Comparison of ENCODE assay signal across 10 cellular contexts in genomic region chr11:3944198-3944597, GRCh38.
DNase-seq lines count a peak whose midpoint lies in the region; ATAC-seq and TF ChIP-seq lines count a peak whose summit lies in the region.
"Had no signal": no experiment of that assay in that cellular context is flagged by ENCODE, and none has a peak within 500 bp of the region (broad histone marks: within the 10 kb centered on the region; RNA-seq: fewer than 3 reads in every experiment).

No MANE protein-coding gene starts in this region.

- H3K4me1 Mint-ChIP-seq in activated CD4-positive, alpha-beta T cell treated with anti-CD3 and anti-CD28 coated beads, Interleukin-2, amount 10 ng/mL, durations not matched to agents 7 days and 5 days = peaks cover 90% of the 10 kb centered on the region
- H3K4me1 Mint-ChIP-seq in activated naive CD8-positive, alpha-beta T cell treated with anti-CD3 and anti-CD28 coated beads, Interleukin-2, amount 10 ng/mL, durations not matched to agents 7 days and 5 days = peaks cover 84% of the 10 kb centered on the region
- H3K4me1 Mint-ChIP-seq in immature natural killer cell = peaks cover 93 to 100% of the 10 kb centered on the region in 2 donors

- H3K27ac Mint-ChIP-seq in activated CD4-positive, alpha-beta T cell treated with anti-CD3 and anti-CD28 coated beads, Interleukin-2, amount 10 ng/mL, durations not matched to agents 7 days and 5 days = peak overlapping the region; percentile 88
- H3K27ac Mint-ChIP-seq in activated naive CD8-positive, alpha-beta T cell treated with anti-CD3 and anti-CD28 coated beads, Interleukin-2, amount 10 ng/mL, durations not matched to agents 7 days and 5 days = peak overlapping the region; percentile 90
- peak overlapping the region; percentile 89 to 98 (median 93) for H3K27ac Mint-ChIP-seq in immature natural killer cell

- H3K4me1 ChIP-seq in testis = peaks cover 19% of the 10 kb centered on the region
- no peaks in the 10 kb centered on the region for H3K4me1 ChIP-seq in prostate gland (replicated peaks)

- H3K9me3 ChIP-seq in testis (no peaks in the 10 kb centered on the region), WERI-Rb-1 (ENCODE audit: severe bottlenecking) (no peaks in the 10 kb centered on the region), prostate gland (no peaks in the 10 kb centered on the region)

- intact Hi-C loops in testis (cut with DNase I; ENCODE audit: low total_unique reads) = no loop called here
- intact Hi-C loops in prostate gland (cut with DNase I) = loop anchor here (5.0 kb wide), 1 partner anchor 128 kb away; no protein-coding TSS in a partner anchor

- TF ChIP-seq POLR2A in testis (IDR thresholded peaks at IDR 0.05) (no peak), prostate gland (IDR thresholded peaks at IDR 0.05) (no peak)

- H3K36me3 Mint-ChIP-seq in activated CD4-positive, alpha-beta T cell treated with anti-CD3 and anti-CD28 coated beads, Interleukin-2, amount 10 ng/mL, durations not matched to agents 7 days and 5 days (ENCODE audit: low read depth) = peaks cover 61% of the 10 kb centered on the region
- H3K36me3 Mint-ChIP-seq in activated naive CD8-positive, alpha-beta T cell treated with anti-CD3 and anti-CD28 coated beads, Interleukin-2, amount 10 ng/mL, durations not matched to agents 7 days and 5 days = peaks cover 39% of the 10 kb centered on the region
- H3K36me3 Mint-ChIP-seq in immature natural killer cell = peaks cover 0 to 11% (median 2%) of the 10 kb centered on the region in 3 donors

- H3K27me3 ChIP-seq in testis (no peaks in the 10 kb centered on the region), WERI-Rb-1 (ENCODE audit: insufficient read depth, low read depth, severe bottlenecking) (no peaks in the 10 kb centered on the region), prostate gland (replicated peaks; ENCODE audit: insufficient read depth) (no peaks in the 10 kb centered on the region)

- H3K4me3 Mint-ChIP-seq in activated CD4-positive, alpha-beta T cell treated with anti-CD3 and anti-CD28 coated beads, Interleukin-2, amount 10 ng/mL, durations not matched to agents 7 days and 5 days = no peak overlapping the region
- peak overlapping the region; percentile 47 for H3K4me3 Mint-ChIP-seq in activated naive CD8-positive, alpha-beta T cell treated with anti-CD3 and anti-CD28 coated beads, Interleukin-2, amount 10 ng/mL, durations not matched to agents 7 days and 5 days
- peak overlapping the region; percentile 51 to 82 (median 77) for H3K4me3 Mint-ChIP-seq in immature natural killer cell

- peaks cover 4% of the 10 kb centered on the region for H3K9me3 Mint-ChIP-seq in activated CD4-positive, alpha-beta T cell treated with anti-CD3 and anti-CD28 coated beads, Interleukin-2, amount 10 ng/mL, durations not matched to agents 7 days and 5 days
- peaks cover 2% of the 10 kb centered on the region for H3K9me3 Mint-ChIP-seq in activated naive CD8-positive, alpha-beta T cell treated with anti-CD3 and anti-CD28 coated beads, Interleukin-2, amount 10 ng/mL, durations not matched to agents 7 days and 5 days
- no peaks in the 10 kb centered on the region for H3K9me3 Mint-ChIP-seq in immature natural killer cell

- H3K27ac ChIP-seq in testis (peak overlapping the region in 1 of 2 donors; percentile 21), WERI-Rb-1 (no peak overlapping the region), prostate gland (no peak overlapping the region)

- ATAC-seq in activated naive CD8-positive, alpha-beta T cell treated with anti-CD3 and anti-CD28 coated beads, Interleukin-2, amount 10 ng/mL, durations not matched to agents 7 days and 5 days (ENCODE audit: low read depth) = no peak

- DNase-seq in activated CD4-positive, alpha-beta T cell treated with anti-CD3 and anti-CD28 coated beads, Interleukin-2, amount 10 ng/mL, durations not matched to agents 7 days and 5 days = no peak
- DNase-seq in activated CD4-positive, alpha-beta T cell treated with anti-CD3 and anti-CD28 coated beads, Interleukin-2, amount 50 U/mL, for 48 hours = no peak
- DNase-seq in activated naive CD8-positive, alpha-beta T cell treated with anti-CD3 and anti-CD28 coated beads, Interleukin-2, amount 10 ng/mL, durations not matched to agents 7 days and 5 days = no peak
- DNase-seq in immature natural killer cell = no peak
- DNase-seq in testis = peak; percentile 42
- DNase-seq in WERI-Rb-1 = no peak
- DNase-seq in prostate gland (ENCODE audit: low spot score) = no peak
- DNase-seq in germinal center (ENCODE audit: low spot score) = no peak
- DNase-seq: ACHN; effector CD4-positive, alpha-beta T cell had no signal

- no peak for TF ChIP-seq CTCF in testis (IDR thresholded peaks at IDR 0.05)
- no peak for TF ChIP-seq CTCF in WERI-Rb-1 (IDR thresholded peaks at IDR 0.05; ENCODE audit: low read depth, low read length)
- no peak for TF ChIP-seq CTCF in prostate gland (IDR thresholded peaks at IDR 0.05)

- H3K27me3 Mint-ChIP-seq in activated CD4-positive, alpha-beta T cell treated with anti-CD3 and anti-CD28 coated beads, Interleukin-2, amount 10 ng/mL, durations not matched to agents 7 days and 5 days = no peaks in the 10 kb centered on the region
- no peaks in the 10 kb centered on the region for H3K27me3 Mint-ChIP-seq in activated naive CD8-positive, alpha-beta T cell treated with anti-CD3 and anti-CD28 coated beads, Interleukin-2, amount 10 ng/mL, durations not matched to agents 7 days and 5 days
- H3K27me3 Mint-ChIP-seq in immature natural killer cell (ENCODE audit: low read depth in 3 of 3) = peaks cover 0 to 10% (median 2%) of the 10 kb centered on the region in 3 donors

- WGBS in testis, 2 donors = 23 to 27% methylated on average over 1 of the region's 1 CpG
- 49% methylated on average over 1 of the region's 1 CpG for WGBS in prostate gland

- H3K36me3 ChIP-seq in testis (ENCODE audit: low read depth, missing control alignments) (no peaks in the 10 kb centered on the region), WERI-Rb-1 (no peaks in the 10 kb centered on the region), prostate gland (no peaks in the 10 kb centered on the region)

- CTCF ChIA-PET in activated CD4-positive, alpha-beta T cell treated with anti-CD3 and anti-CD28 coated beads, Interleukin-2, amount 10 ng/mL, durations not matched to agents 7 days and 5 days (lab: Charles Lee) = interaction anchor here (0.5 to 1.8 kb wide), 2 partner anchors 89 to 113 kb away, joined by 4 to 10 read pairs; partner anchors contain the start of gene STIM1

- no peak overlapping the region for H3K4me3 ChIP-seq in testis
- H3K4me3 ChIP-seq in WERI-Rb-1 (ENCODE audit: low read depth, low read length) = no peak overlapping the region
- no peak overlapping the region for H3K4me3 ChIP-seq in prostate gland

- POLR2A ChIA-PET in activated CD4-positive, alpha-beta T cell treated with anti-CD3 and anti-CD28 coated beads, Interleukin-2, amount 10 ng/mL, durations not matched to agents 7 days and 5 days (lab: Charles Lee) = no interaction called here
- POLR2A ChIA-PET in activated naive CD8-positive, alpha-beta T cell treated with anti-CD3 and anti-CD28 coated beads, Interleukin-2, amount 10 ng/mL, durations not matched to agents 7 days and 5 days (lab: Charles Lee) = interaction anchor here (1.6 to 3.7 kb wide), 2 partner anchors 89 to 103 kb away, joined by 6 to 36 read pairs; partner anchors contain the start of genes RHOG and STIM1
